18 cellular contexts compared by ENCODE assay signal in the genomic region with DNA sequence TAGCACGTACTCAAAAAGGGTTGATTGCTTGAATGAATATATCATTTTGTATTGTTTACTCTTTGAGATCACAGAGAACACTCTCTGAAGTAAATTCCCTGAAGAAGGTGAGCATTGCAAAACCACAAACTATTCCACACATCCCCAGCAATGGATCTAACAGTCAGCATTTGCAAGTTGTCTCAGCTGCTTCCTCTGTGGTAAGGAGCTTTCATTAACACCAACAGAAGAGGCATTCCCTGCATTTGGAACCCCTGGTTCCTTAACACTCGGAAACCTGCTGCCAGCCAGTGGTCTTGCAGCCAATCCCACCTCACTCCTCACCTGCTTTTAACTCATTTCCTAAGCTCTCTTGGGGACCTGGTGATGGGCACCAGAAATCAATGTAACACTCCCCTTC.
DNase-seq lines count a peak whose midpoint lies in the region; ATAC-seq and TF ChIP-seq lines count a peak whose summit lies in the region.
"Had no signal": no experiment of that assay in that cellular context is flagged by ENCODE, and none has a peak within 500 bp of the region (broad histone marks: within the 10 kb centered on the region; RNA-seq: fewer than 3 reads in every experiment).

No MANE protein-coding gene starts in this region.

- peak; percentile 22; the same call in 1 of the 3 replicates for ATAC-seq in DND-41 (ENCODE audit: insufficient read depth, low read depth)
- no peak for ATAC-seq in HG03565 (IDR thresholded peaks at IDR 0.05; ENCODE audit: unreplicated experiment)
- ATAC-seq: activated naive CD8-positive, alpha-beta T cell treated with anti-CD3 and anti-CD28 coated beads, Interleukin-2, amount 50 U/mL, for 24 hours; natural killer cell treated with Interleukin-12 subunit alpha and Interleukin-12 subunit beta and Interleukin-15 and Interleukin-18, amount 100 ng/mL, for 72 hours had no signal

- no peak overlapping the region for H3K4me3 Mint-ChIP-seq in neural crest cell
- no peak overlapping the region for H3K4me3 Mint-ChIP-seq in MCF 10A (ENCODE audit: unreplicated experiment)
- H3K4me3 Mint-ChIP-seq: activated naive CD8-positive, alpha-beta T cell treated with anti-CD3 and anti-CD28 coated beads, Interleukin-2, amount 50 U/mL, for 24 hours; natural killer cell treated with Interleukin-12 subunit alpha and Interleukin-12 subunit beta and Interleukin-15 and Interleukin-18, amount 100 ng/mL, for 72 hours had no signal

- no TSS peak for BruUV-seq in MCF 10A (replicated peaks; lab: Mats Ljungman, UMichigan)

- no peak overlapping the region for H2AFZ ChIP-seq in DND-41 (ENCODE audit: low read depth, low read length)
- H2AFZ ChIP-seq: PC-9 had no signal

- no peak overlapping the region for H3K4me2 ChIP-seq in DND-41 (ENCODE audit: insufficient read depth, low read length)
- H3K4me2 ChIP-seq: PC-9 had no signal

- H3K79me2 ChIP-seq in DND-41 (ENCODE audit: insufficient read depth, low read length) = no peaks in the 10 kb centered on the region

- H3K4me1 Mint-ChIP-seq in neural crest cell = peaks cover 25% of the 10 kb centered on the region
- no peaks in the 10 kb centered on the region for H3K4me1 Mint-ChIP-seq in MCF 10A (ENCODE audit: insufficient read depth, unreplicated experiment)

- H4K20me1 ChIP-seq in DND-41 (ENCODE audit: insufficient read depth, low read length) = no peaks in the 10 kb centered on the region

- H3K27ac ChIP-seq in DND-41 (ENCODE audit: low read length) = no peak overlapping the region
- H3K27ac ChIP-seq: PC-9 had no signal

- peaks cover 11% of the 10 kb centered on the region for H3K9me3 Mint-ChIP-seq in neural crest cell
- no peaks in the 10 kb centered on the region for H3K9me3 Mint-ChIP-seq in MCF 10A (ENCODE audit: unreplicated experiment)
- H3K9me3 Mint-ChIP-seq: activated naive CD8-positive, alpha-beta T cell treated with anti-CD3 and anti-CD28 coated beads, Interleukin-2, amount 50 U/mL, for 24 hours; natural killer cell treated with Interleukin-12 subunit alpha and Interleukin-12 subunit beta and Interleukin-15 and Interleukin-18, amount 100 ng/mL, for 72 hours had no signal

- intact Hi-C loops in MCF 10A (cut with micrococcal nuclease) = no loop called here

- H3K4me3 ChIP-seq in DND-41 (ENCODE audit: low read depth in 1 of 2, low read length in 2 of 2) = no peak overlapping the region
- no peak overlapping the region for H3K4me3 ChIP-seq in choroid plexus epithelial cell (ENCODE audit: low read depth, low read length)
- H3K4me3 ChIP-seq: esophagus squamous epithelium, PC-9 had no signal

- DNase-seq in DND-41 = no peak
- DNase-seq in LHCN-M2 (ENCODE audit: low read depth) = peak; percentile 77
- peak; percentile 71 for DNase-seq in choroid plexus epithelial cell (ENCODE audit: low read depth)
- no peak for DNase-seq in neural crest cell (ENCODE audit: low read depth, low spot score)
- no peak for DNase-seq in SIG-M5 (lab: John Stamatoyannopoulos, UW)
- DNase-seq in DMS153 (lab: John Stamatoyannopoulos, UW) = no peak
- no peak for DNase-seq in MCF 10A (ENCODE audit: unreplicated experiment)
- DNase-seq: activated CD4-positive, alpha-beta T cell treated with anti-CD3 and anti-CD28 coated beads for 48 hours; activated naive CD8-positive, alpha-beta T cell treated with anti-CD3 and anti-CD28 coated beads, Interleukin-2, amount 50 U/mL, for 24 hours; effector CD4-positive, alpha-beta T cell; esophagus squamous epithelium; MM.1S; NCI-H187; NCI-H526 treated with DMSO at 0.1 percent for 48 hours; posterior cingulate gyrus had no signal

- H3K36me3 ChIP-seq in DND-41 (ENCODE audit: insufficient read depth, low read length) = no peaks in the 10 kb centered on the region
- H3K36me3 ChIP-seq: esophagus squamous epithelium had no signal

- H3K36me3 Mint-ChIP-seq in neural crest cell (ENCODE audit: low read depth) (no peaks in the 10 kb centered on the region), MCF 10A (ENCODE audit: insufficient read depth, unreplicated experiment) (no peaks in the 10 kb centered on the region)
- H3K36me3 Mint-ChIP-seq: natural killer cell treated with Interleukin-12 subunit alpha and Interleukin-12 subunit beta and Interleukin-15 and Interleukin-18, amount 100 ng/mL, for 72 hours had no signal

- CTCF ChIA-PET in MCF 10A (lab: Yijun Ruan, JAX) = interaction anchor here (0.6 kb wide), 1 partner anchor 71 kb away, joined by 4 read pairs; no protein-coding TSS in a partner anchor

- H3K27me3 Mint-ChIP-seq in neural crest cell (ENCODE audit: low read depth) = no peaks in the 10 kb centered on the region
- H3K27me3 Mint-ChIP-seq in MCF 10A (ENCODE audit: insufficient read depth, unreplicated experiment) = no peaks in the 10 kb centered on the region

- no peaks in the 10 kb centered on the region for H3K27me3 ChIP-seq in DND-41 (ENCODE audit: insufficient read depth, low read length, poor library complexity)

- no peak overlapping the region for H3K9ac ChIP-seq in DND-41 (ENCODE audit: low read depth, low read length)

- POLR2A ChIA-PET in MCF 10A (lab: Yijun Ruan, JAX) = interaction anchor here (0.7 to 1.0 kb wide), 2 partner anchors 183 to 573 kb away, joined by 3 to 4 read pairs; no protein-coding TSS in a partner anchor

- no peak for TF ChIP-seq CTCF in DND-41 (IDR thresholded peaks at IDR 0.05; ENCODE audit: borderline replicate concordance, extremely low read depth, low read length, poor library complexity, severe bottlenecking)
- TF ChIP-seq CTCF in choroid plexus epithelial cell (conservative IDR thresholded peaks at IDR 0.05; ENCODE audit: low read depth, low read length) = no peak
- no peak for TF ChIP-seq CTCF in neural crest cell (conservative IDR thresholded peaks at IDR 0.05)
- TF ChIP-seq CTCF in MCF 10A (IDR thresholded peaks at IDR 0.05; ENCODE audit: unreplicated experiment) = no peak

- H3K27ac Mint-ChIP-seq in neural crest cell (ENCODE audit: unreplicated experiment) = peak overlapping the region; percentile 44
- H3K27ac Mint-ChIP-seq in MCF 10A (ENCODE audit: low read depth, unreplicated experiment) = no peak overlapping the region
- H3K27ac Mint-ChIP-seq: activated naive CD8-positive, alpha-beta T cell treated with anti-CD3 and anti-CD28 coated beads, Interleukin-2, amount 50 U/mL, for 24 hours; natural killer cell treated with Interleukin-12 subunit alpha and Interleukin-12 subunit beta and Interleukin-15 and Interleukin-18, amount 100 ng/mL, for 72 hours had no signal

- no peaks in the 10 kb centered on the region for H3K9me3 ChIP-seq in DND-41 (ENCODE audit: insufficient read depth, low read length, severe bottlenecking)
- H3K9me3 ChIP-seq: esophagus squamous epithelium had no signal

- H3K4me1 ChIP-seq in DND-41 (ENCODE audit: insufficient read depth, low read length) = peaks cover 14% of the 10 kb centered on the region

Comparison
In these comparisons a context has a peak if more than half of its experiments do, and no peak if none do; other contexts are left out.
1. DNase-seq: peak in LHCN-M2 (single experiment) and choroid plexus epithelial cell (single experiment); none in DND-41 (single experiment), neural crest cell (single experiment), SIG-M5 (single experiment), DMS153 (single experiment) and MCF 10A (single experiment).